Comparison of ENCODE assay signal across 8 cellular contexts in genomic region chr16:2339521-2340484, GRCh38.
DNase-seq lines count a peak whose midpoint lies in the region; ATAC-seq and TF ChIP-seq lines count a peak whose summit lies in the region.

No MANE protein-coding gene starts in this region.

- H3K4me3 Mint-ChIP-seq in T-helper 2 cell treated with Interferon-gamma antibody and Interleukin-4, amounts not matched to agents 5 μg/mL and 100 μg/mL, for 36 hours = peak overlapping the region; percentile 85

- no peaks in the 10 kb centered on the region for H3K9me3 Mint-ChIP-seq in T-helper 2 cell treated with Interferon-gamma antibody and Interleukin-4, amounts not matched to agents 5 μg/mL and 100 μg/mL, for 36 hours

- H3K27me3 Mint-ChIP-seq in T-helper 2 cell treated with Interferon-gamma antibody and Interleukin-4, amounts not matched to agents 5 μg/mL and 100 μg/mL, for 36 hours (ENCODE audit: low read depth) = peaks cover 29% of the 10 kb centered on the region

- peak; percentile 23 for ATAC-seq in GM21447 (IDR thresholded peaks at IDR 0.05; ENCODE audit: unreplicated experiment)

- H3K27ac Mint-ChIP-seq in T-helper 2 cell treated with Interferon-gamma antibody and Interleukin-4, amounts not matched to agents 5 μg/mL and 100 μg/mL, for 36 hours = peak overlapping the region; percentile 64

- H3K4me1 Mint-ChIP-seq in T-helper 2 cell treated with Interferon-gamma antibody and Interleukin-4, amounts not matched to agents 5 μg/mL and 100 μg/mL, for 36 hours (ENCODE audit: low read depth) = peaks cover 11% of the 10 kb centered on the region

- peak overlapping the region; percentile 45 to 52 for H3K4me3 ChIP-seq in cardiac fibroblast (replicated peaks in 1 of 2; ENCODE audit: low read depth in 2 of 2, low read length in 2 of 2)

- DNase-seq in EL (peak; percentile 51), HuH-7 (ENCODE audit: low spot score) (peak; percentile 47), cardiac fibroblast (ENCODE audit: low read depth in 2 of 2) (peak; percentile 4 to 13), kidney tubule cell (ENCODE audit: low spot score) (peak; percentile 67), NCI-H1048 (lab: John Stamatoyannopoulos, UW) (no peak)
- DNase-seq in T-helper 2 cell treated with Interferon-gamma antibody and Interleukin-4, amounts not matched to agents 5 μg/mL and 100 μg/mL, for 36 hours (ENCODE audit: low spot score) = peak; percentile 36
- DNase-seq in stimulated activated CD4-positive, alpha-beta T cell treated with anti-CD3 and anti-CD28 coated beads, Interleukin-1b, Interleukin-23, amount 100 ng/mL, for 48 hours = peak; percentile 36

- H3K36me3 Mint-ChIP-seq in T-helper 2 cell treated with Interferon-gamma antibody and Interleukin-4, amounts not matched to agents 5 μg/mL and 100 μg/mL, for 36 hours (ENCODE audit: low read depth) = peaks cover 4% of the 10 kb centered on the region

- no peak for TF ChIP-seq CTCF in cardiac fibroblast (IDR thresholded peaks at IDR 0.05; ENCODE audit: low read depth, low read length)
